Comparison of ENCODE assay signal across 9 cellular contexts in the genomic region with DNA sequence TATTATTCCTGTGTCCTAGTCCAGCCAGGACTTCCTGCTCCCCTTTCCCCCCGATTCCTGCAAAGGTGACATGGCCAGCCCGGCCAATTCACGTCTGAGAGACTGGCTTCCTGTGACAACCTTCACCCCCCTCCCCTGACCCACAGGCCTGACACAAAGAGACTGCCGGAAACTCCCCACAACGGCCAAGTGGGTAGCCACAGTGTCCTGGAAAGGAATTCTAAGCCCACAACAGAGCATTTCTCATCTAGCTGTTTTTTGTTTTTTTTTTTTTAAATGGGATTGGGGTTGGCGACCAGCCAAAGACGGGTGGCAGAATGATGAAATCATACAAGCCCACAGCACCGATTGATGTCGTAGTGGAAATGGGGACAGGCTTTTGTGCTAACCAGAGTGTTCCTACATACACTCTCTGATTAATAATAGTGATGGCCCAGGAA. TPM values are rescaled to one million over a fixed set of nuclear protein-coding genes. Genes with fewer than 3 reads are reported as not detected.
A peak's percentile ranks its signal among the peaks of the same experiment; 100 is the strongest.
DNase-seq lines count a peak whose midpoint lies in the region; ATAC-seq and TF ChIP-seq lines count a peak whose summit lies in the region.
"Had no signal": no experiment of that assay in that cellular context is flagged by ENCODE, and none has a peak within 500 bp of the region (broad histone marks: within the 10 kb centered on the region; RNA-seq: fewer than 3 reads in every experiment).

No MANE protein-coding gene starts in this region.

- CTCF ChIA-PET in Calu3 (lab: Charles Lee) = no interaction called here

- DNase-seq in Calu3 = no peak
- DNase-seq in NOMO-1 treated with dmso at 0.1 percent for 144 hours (lab: John Stamatoyannopoulos, UW; ENCODE audit: unreplicated experiment) = peak; percentile 21
- DNase-seq in astrocyte of the hippocampus (ENCODE audit: low read depth, low spot score) = peak; percentile 96
- no peak for DNase-seq in NCI-H510A treated with DMSO at 0.1 percent for 48 hours (lab: John Stamatoyannopoulos, UW)
- no peak for DNase-seq in T-helper 9 cell

- intact Hi-C loops in Calu3 (cut with micrococcal nuclease; ENCODE audit: unreplicated experiment) = no loop called here

- H3K4me3 Mint-ChIP-seq in Calu3 (ENCODE audit: low read depth, unreplicated experiment) = no peak overlapping the region

- H3K27me3 ChIP-seq in iPS-20b (ENCODE audit: insufficient read depth, low read length) = no peaks in the 10 kb centered on the region
- H3K27me3 ChIP-seq: neutrophil had no signal

- peak overlapping the region; percentile 73 for H3K27ac Mint-ChIP-seq in Calu3 (ENCODE audit: unreplicated experiment)

- no peaks in the 10 kb centered on the region for H3K36me3 ChIP-seq in iPS-20b (ENCODE audit: insufficient read depth, low read depth, low read length)

- BruUV-seq in Calu3 (replicated peaks; lab: Mats Ljungman, UMichigan) = no TSS peak

- H3K27ac ChIP-seq in iPS-20b (ENCODE audit: low read length) = no peak overlapping the region
- H3K27ac ChIP-seq in skin epidermis = peak overlapping the region in 20 of 21 experiments; percentile 41 to 89 (median 74)

- H3K9ac ChIP-seq in iPS-20b (ENCODE audit: low read depth, low read length) = peak overlapping the region; percentile 19; the same call in 1 of the 2 replicates

- no peaks in the 10 kb centered on the region for H3K9me3 ChIP-seq in iPS-20b (ENCODE audit: insufficient read depth, low read depth, low read length)
- H3K9me3 ChIP-seq: neutrophil had no signal

- H3K4me1 Mint-ChIP-seq in Calu3 (ENCODE audit: low read depth, unreplicated experiment) = peaks cover 25% of the 10 kb centered on the region

- H3K4me1 ChIP-seq in iPS-20b (ENCODE audit: insufficient read depth, low read length) = peaks cover 8% of the 10 kb centered on the region; the same call in 1 of the 2 replicates

- TF ChIP-seq CTCF in Calu3 (IDR thresholded peaks at IDR 0.05; ENCODE audit: unreplicated experiment) = no peak

- peaks cover 15% of the 10 kb centered on the region for H3K36me3 Mint-ChIP-seq in Calu3 (ENCODE audit: insufficient read depth, unreplicated experiment)

- H3K4me3 ChIP-seq in iPS-20b (ENCODE audit: low read length) = no peak overlapping the region
- no peak overlapping the region for H3K4me3 ChIP-seq in skin epidermis

- H3K27me3 Mint-ChIP-seq in Calu3 (ENCODE audit: unreplicated experiment) = peaks cover 6% of the 10 kb centered on the region

- no peaks in the 10 kb centered on the region for H3K9me3 Mint-ChIP-seq in Calu3 (ENCODE audit: low read depth, unreplicated experiment)

- no peak for ATAC-seq in HG03354 (IDR thresholded peaks at IDR 0.05; ENCODE audit: poor library complexity, severe bottlenecking, unreplicated experiment)

RNA-seq across cellular contexts. Expression of gene XAF1, which starts 2.8 kb away (rescaled TPM):
- total RNA-seq in Calu3 (2022) = 57.1 and 168 TPM in 2 replicates

RNA-seq across cellular contexts. Expression of gene FBXO39, which starts 23.0 kb away (rescaled TPM):
- total RNA-seq in Calu3 (2022) = 0.59 and 1.5 TPM in 2 replicates

RNA-seq across cellular contexts. Expression of gene SLC13A5, which starts 39.9 kb away (rescaled TPM):
- 0.71 and 3.1 TPM in 2 replicates for total RNA-seq in Calu3 (2022)

Comparison
In these comparisons a context has a peak if more than half of its experiments do, and no peak if none do; other contexts are left out.
1. DNase-seq: peak in NOMO-1 treated with dmso at 0.1 percent for 144 hours (single experiment) and astrocyte of the hippocampus (single experiment); none in Calu3 (single experiment), NCI-H510A treated with DMSO at 0.1 percent for 48 hours (single experiment) and T-helper 9 cell (single experiment).